ENCODE assay signal across 15 cellular contexts in genomic region chr5:151016700-151017099, GRCh38. TPM values are rescaled to one million over a fixed set of nuclear protein-coding genes. Genes with fewer than 3 reads are reported as not detected.
DNase-seq lines count a peak whose midpoint lies in the region; ATAC-seq and TF ChIP-seq lines count a peak whose summit lies in the region.
"Had no signal": no experiment of that assay in that cellular context is flagged by ENCODE, and none has a peak within 500 bp of the region (broad histone marks: within the 10 kb centered on the region; RNA-seq: fewer than 3 reads in every experiment).

No MANE protein-coding gene starts in this region.

- H3K9me3 ChIP-seq in prostate gland (no peaks in the 10 kb centered on the region), vagina (no peaks in the 10 kb centered on the region)

- peak; percentile 4 for ATAC-seq in left ventricle myocardium superior
- ATAC-seq: stimulated activated naive CD8-positive, alpha-beta T cell treated with anti-CD3 and anti-CD28 coated beads, Interleukin-15, Interleukin-2, amounts not matched to agents 100 U/mL and 50 U/mL, for 24 hours had no signal

- H3K27me3 ChIP-seq in prostate gland (replicated peaks; ENCODE audit: insufficient read depth), result no peaks in the 10 kb centered on the region
- H3K27me3 ChIP-seq in vagina, result no peaks in the 10 kb centered on the region

- TF ChIP-seq CTCF in prostate gland (IDR thresholded peaks at IDR 0.05), result no peak
- TF ChIP-seq CTCF in vagina (IDR thresholded peaks at IDR 0.05), result no peak

- H3K4me3 ChIP-seq in prostate gland (no peak overlapping the region), vagina (no peak overlapping the region)

- peak; percentile 21 for DNase-seq in GF-D8 (lab: John Stamatoyannopoulos, UW)
- DNase-seq in SIG-M5 treated with dmso at 0.1 percent for 504 hours (lab: John Stamatoyannopoulos, UW; ENCODE audit: unreplicated experiment), result peak; percentile 89
- DNase-seq in left ventricle myocardium superior, result peak; percentile 56
- DNase-seq in prostate gland (ENCODE audit: low spot score), result peak; percentile 42
- DNase-seq in vagina (ENCODE audit: extremely low spot score in 2 of 2), result no peak
- no peak for DNase-seq in NCI-H2107 (lab: John Stamatoyannopoulos, UW)
- no peak for DNase-seq in OCI-M2 (lab: John Stamatoyannopoulos, UW; ENCODE audit: unreplicated experiment)
- no peak for DNase-seq in NCI-H1092 (lab: John Stamatoyannopoulos, UW)
- DNase-seq: activated CD4-positive, alpha-beta T cell treated with anti-CD3 and anti-CD28 coated beads, Interleukin-2, amount 50 U/mL, for 1 hour; activated T-cell treated with anti-CD3 and anti-CD28 coated beads, Interleukin-2, amount 50 U/mL, for 24 hours; hippocampal formation; KBM-7; NCI-H1436 treated with DMSO at 0.1 percent for 48 hours; stimulated activated naive CD8-positive, alpha-beta T cell treated with anti-CD3 and anti-CD28 coated beads, Interleukin-15, Interleukin-2, amounts not matched to agents 100 U/mL and 50 U/mL, for 24 hours had no signal

- intact Hi-C loops in left ventricle myocardium superior (cut with micrococcal nuclease) (no loop called here), prostate gland (cut with DNase I) (no loop called here), vagina (cut with DNase I) (no loop called here)

- TF ChIP-seq POLR2A in prostate gland (IDR thresholded peaks at IDR 0.05) (no peak), vagina (IDR thresholded peaks at IDR 0.05) (no peak)

- H3K4me1 ChIP-seq in prostate gland (replicated peaks) (peaks cover 6% of the 10 kb centered on the region), vagina (peaks cover 18% of the 10 kb centered on the region)

- H3K27ac ChIP-seq in prostate gland (peak overlapping the region in 1 of 2 donors; percentile 24), vagina (no peak overlapping the region)

- H3K36me3 ChIP-seq in prostate gland (no peaks in the 10 kb centered on the region), vagina (no peaks in the 10 kb centered on the region)

- WGBS in prostate gland, result 44% methylated on average over 5 of the region's 5 CpGs

RNA-seq across cellular contexts. Expression of gene GPX3, which starts 3.7 kb away (rescaled TPM):
- total RNA-seq in left ventricle myocardium superior, result 537 TPM
- total RNA-seq in prostate gland, result 100 to 1,000 TPM; 195 to 270 TPM
- 3,069 TPM for total RNA-seq in vagina
- total RNA-seq: OCI-LY7 had no signal

Comparison
In these comparisons a context has a peak if more than half of its experiments do, and no peak if none do; other contexts are left out.
1. DNase-seq: peak in GF-D8 (single experiment), SIG-M5 treated with dmso at 0.1 percent for 504 hours (single experiment), left ventricle myocardium superior (single experiment) and prostate gland (single experiment); none in vagina (0 of 2), NCI-H2107 (single experiment), OCI-M2 (single experiment) and NCI-H1092 (single experiment).